Comparison of ENCODE assay signal across 2 cellular contexts in the genomic region with DNA sequence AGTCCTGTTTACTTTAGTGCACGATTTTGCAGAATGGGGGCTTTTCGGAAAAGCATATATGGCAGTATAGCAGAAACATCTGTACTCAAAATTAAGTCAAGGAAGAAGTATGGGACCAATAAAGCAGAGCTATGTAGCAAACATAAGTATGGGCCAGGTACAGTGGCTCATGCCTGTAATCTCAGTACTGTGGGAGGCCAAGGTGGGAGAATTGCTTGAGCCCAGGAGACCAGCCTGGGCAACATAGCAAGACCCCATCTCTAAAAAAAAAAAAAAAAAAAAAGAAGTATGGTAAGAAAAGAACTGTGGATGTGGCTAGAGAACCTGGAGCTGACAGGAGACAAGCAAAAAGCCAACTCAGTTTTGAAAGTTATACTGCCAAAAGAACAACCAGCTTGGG.
A peak's percentile ranks its signal among the peaks of the same experiment; 100 is the strongest.
TF ChIP-seq lines count a peak whose summit lies in the region.

No MANE protein-coding gene starts in this region.

TF ChIP-seq in HepG2, 621 proteins besides CTCF, POLR2A, EP300 and RAD21:
- TF ChIP-seq ZNF563 (CRISPR knock-in tag; IDR thresholded peaks at IDR 0.05), result no peak
- TF ChIP-seq ZNF121 (CRISPR knock-in tag; IDR thresholded peaks at IDR 0.05), result peak; percentile 79

TF ChIP-seq in WTC11, 78 proteins besides CTCF, POLR2A, EP300 and RAD21 (continued from another document):
- TF ChIP-seq ZNF423 (CRISPR knock-in tag; IDR thresholded peaks at IDR 0.05), result no peak
